In genomic region chr1:179365342-179366092, GRCh38 we compare ENCODE assay signal across 1 cellular context.
TF ChIP-seq lines count a peak whose summit lies in the region.

A gene with protein sequence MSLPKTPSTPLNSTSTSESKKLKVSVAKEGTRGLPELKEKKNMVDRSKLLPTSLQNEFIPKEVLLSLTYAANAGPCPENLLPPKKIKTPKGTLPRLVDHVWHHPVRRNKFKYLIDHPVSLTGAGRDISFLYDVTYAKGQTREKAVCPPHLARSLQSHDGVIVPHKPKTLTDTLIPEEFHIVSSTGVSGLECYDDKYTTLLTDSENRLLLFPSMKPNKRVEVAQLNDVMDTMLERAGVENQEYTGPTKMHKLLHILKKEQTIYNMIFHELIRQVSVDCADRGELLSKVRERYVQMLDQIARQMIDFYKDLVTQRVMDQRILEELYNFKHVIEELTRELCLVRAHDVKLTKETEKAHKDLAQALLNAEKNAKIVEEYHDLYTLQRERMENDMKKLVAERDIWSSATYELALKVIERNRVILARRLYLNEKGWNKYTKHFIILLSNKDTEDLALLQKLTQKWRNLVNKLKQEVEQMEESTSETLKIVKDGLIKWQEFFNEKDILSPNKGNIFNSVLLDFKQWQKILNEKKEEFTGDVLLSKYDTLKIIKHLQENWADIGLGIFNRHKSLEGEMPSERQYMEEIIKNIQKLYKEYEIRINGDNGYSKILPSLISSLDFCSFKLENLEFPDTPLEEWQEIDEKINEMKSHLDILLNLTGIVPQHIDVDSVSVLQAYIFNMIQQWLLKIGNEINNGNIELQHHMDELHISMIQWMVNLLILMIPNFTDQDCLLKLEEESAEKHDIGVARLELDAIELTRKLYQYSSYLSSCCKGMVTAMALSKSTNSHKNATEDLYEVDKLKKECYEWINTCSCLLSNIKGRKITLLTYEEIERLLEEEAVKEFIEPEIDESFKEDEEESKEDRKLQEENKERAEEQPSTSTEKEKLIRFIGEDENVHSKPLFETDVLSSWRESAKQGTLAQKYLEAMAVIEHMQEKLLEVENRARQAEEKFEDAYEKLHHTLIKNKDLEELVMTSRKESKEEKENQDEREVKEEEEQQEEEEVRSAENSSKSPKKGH (plus strand): TSS chr1:179365971. CDS start chr1:179366510, 539 bp downstream.

TF ChIP-seq in HepG2, 621 proteins besides CTCF, POLR2A, EP300 and RAD21 (continued from another document and continues in another):
- TF ChIP-seq, protein P1, sequence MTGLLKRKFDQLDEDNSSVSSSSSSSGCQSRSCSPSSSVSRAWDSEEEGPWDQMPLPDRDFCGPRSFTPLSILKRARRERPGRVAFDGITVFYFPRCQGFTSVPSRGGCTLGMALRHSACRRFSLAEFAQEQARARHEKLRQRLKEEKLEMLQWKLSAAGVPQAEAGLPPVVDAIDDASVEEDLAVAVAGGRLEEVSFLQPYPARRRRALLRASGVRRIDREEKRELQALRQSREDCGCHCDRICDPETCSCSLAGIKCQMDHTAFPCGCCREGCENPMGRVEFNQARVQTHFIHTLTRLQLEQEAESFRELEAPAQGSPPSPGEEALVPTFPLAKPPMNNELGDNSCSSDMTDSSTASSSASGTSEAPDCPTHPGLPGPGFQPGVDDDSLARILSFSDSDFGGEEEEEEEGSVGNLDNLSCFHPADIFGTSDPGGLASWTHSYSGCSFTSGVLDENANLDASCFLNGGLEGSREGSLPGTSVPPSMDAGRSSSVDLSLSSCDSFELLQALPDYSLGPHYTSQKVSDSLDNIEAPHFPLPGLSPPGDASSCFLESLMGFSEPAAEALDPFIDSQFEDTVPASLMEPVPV (CRISPR knock-in tag; IDR thresholded peaks at IDR 0.05): 0 out of 2 replicates have a peak, but pooled peaks have one; percentile 56
- TF ChIP-seq HMG20B (CRISPR knock-in tag; conservative IDR thresholded peaks at IDR 0.05): no peak
- TF ChIP-seq ZFX (CRISPR knock-in tag; IDR thresholded peaks at IDR 0.05; ENCODE audit: low read depth): peak; percentile 59
- no peak for TF ChIP-seq HNRNPK (IDR thresholded peaks at IDR 0.05; ENCODE audit: low read depth, low read length, poor library complexity, severe bottlenecking)
- TF ChIP-seq FOXC1 (CRISPR knock-in tag; IDR thresholded peaks at IDR 0.05; ENCODE audit: borderline replicate concordance): peak; percentile 61; the same call in 1 of the 2 replicates
- TF ChIP-seq ZNF543 (CRISPR knock-in tag; IDR thresholded peaks at IDR 0.05): no peak
- TF ChIP-seq PHF8 (CRISPR knock-in tag; IDR thresholded peaks at IDR 0.05): peak; percentile 57
- no peak for TF ChIP-seq TRAFD1 (CRISPR knock-in tag; IDR thresholded peaks at IDR 0.05; ENCODE audit: borderline replicate concordance)
- TF ChIP-seq, protein P2, sequence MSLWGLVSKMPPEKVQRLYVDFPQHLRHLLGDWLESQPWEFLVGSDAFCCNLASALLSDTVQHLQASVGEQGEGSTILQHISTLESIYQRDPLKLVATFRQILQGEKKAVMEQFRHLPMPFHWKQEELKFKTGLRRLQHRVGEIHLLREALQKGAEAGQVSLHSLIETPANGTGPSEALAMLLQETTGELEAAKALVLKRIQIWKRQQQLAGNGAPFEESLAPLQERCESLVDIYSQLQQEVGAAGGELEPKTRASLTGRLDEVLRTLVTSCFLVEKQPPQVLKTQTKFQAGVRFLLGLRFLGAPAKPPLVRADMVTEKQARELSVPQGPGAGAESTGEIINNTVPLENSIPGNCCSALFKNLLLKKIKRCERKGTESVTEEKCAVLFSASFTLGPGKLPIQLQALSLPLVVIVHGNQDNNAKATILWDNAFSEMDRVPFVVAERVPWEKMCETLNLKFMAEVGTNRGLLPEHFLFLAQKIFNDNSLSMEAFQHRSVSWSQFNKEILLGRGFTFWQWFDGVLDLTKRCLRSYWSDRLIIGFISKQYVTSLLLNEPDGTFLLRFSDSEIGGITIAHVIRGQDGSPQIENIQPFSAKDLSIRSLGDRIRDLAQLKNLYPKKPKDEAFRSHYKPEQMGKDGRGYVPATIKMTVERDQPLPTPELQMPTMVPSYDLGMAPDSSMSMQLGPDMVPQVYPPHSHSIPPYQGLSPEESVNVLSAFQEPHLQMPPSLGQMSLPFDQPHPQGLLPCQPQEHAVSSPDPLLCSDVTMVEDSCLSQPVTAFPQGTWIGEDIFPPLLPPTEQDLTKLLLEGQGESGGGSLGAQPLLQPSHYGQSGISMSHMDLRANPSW (CRISPR knock-in tag; IDR thresholded peaks at IDR 0.05; ENCODE audit: borderline replicate concordance): no peak
- no peak for TF ChIP-seq ZNF776 (CRISPR knock-in tag; IDR thresholded peaks at IDR 0.05)
- TF ChIP-seq ZNF503 (CRISPR knock-in tag; IDR thresholded peaks at IDR 0.05): 0 out of 2 replicates have a peak, but pooled peaks have one; percentile 10
- peak; percentile 58; the same call in 1 of the 2 replicates for TF ChIP-seq U2AF2 (IDR thresholded peaks at IDR 0.05; ENCODE audit: low read depth, low read length)
- TF ChIP-seq ZNF501 (CRISPR knock-in tag; IDR thresholded peaks at IDR 0.05): peak; percentile 58; the same call in 1 of the 2 replicates
- peak; percentile 58 for TF ChIP-seq RBM39 (IDR thresholded peaks at IDR 0.05; ENCODE audit: low read depth, low read length, poor library complexity, severe bottlenecking)
- TF ChIP-seq ZKSCAN5 (CRISPR knock-in tag; IDR thresholded peaks at IDR 0.05): 0 out of 2 replicates have a peak, but pooled peaks have one; percentile 26
- TF ChIP-seq NR1H2 (CRISPR knock-in tag; IDR thresholded peaks at IDR 0.05; ENCODE audit: borderline replicate concordance, low read depth): no peak
- peak; percentile 50 for TF ChIP-seq ZNF883 (CRISPR knock-in tag; IDR thresholded peaks at IDR 0.05; ENCODE audit: not compliant biosample characterization)
- TF ChIP-seq, protein P3, sequence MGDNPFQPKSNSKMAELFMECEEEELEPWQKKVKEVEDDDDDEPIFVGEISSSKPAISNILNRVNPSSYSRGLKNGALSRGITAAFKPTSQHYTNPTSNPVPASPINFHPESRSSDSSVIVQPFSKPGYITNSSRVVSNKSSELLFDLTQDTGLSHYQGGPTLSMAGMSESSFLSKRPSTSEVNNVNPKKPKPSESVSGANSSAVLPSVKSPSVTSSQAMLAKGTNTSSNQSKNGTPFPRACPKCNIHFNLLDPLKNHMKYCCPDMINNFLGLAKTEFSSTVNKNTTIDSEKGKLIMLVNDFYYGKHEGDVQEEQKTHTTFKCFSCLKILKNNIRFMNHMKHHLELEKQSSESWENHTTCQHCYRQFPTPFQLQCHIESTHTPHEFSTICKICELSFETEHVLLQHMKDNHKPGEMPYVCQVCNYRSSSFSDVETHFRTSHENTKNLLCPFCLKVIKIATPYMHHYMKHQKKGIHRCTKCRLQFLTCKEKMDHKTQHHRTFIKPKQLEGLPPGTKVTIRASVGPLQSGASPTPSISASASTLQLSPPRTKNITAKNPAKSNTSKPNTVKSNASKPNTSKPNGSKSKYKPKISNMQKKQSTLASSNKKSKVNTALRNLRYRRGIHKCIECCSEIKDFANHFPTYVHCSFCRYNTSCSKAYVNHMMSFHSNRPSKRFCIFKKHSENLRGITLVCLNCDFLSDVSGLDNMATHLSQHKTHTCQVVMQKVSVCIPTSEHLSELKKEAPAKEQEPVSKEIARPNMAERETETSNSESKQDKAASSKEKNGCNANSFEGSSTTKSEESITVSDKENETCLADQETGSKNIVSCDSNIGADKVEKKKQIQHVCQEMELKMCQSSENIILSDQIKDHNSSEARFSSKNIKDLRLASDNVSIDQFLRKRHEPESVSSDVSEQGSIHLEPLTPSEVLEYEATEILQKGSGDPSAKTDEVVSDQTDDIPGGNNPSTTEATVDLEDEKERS (CRISPR knock-in tag; IDR thresholded peaks at IDR 0.05): peak; percentile 81; the same call in 1 of the 2 replicates
- TF ChIP-seq, protein P4, sequence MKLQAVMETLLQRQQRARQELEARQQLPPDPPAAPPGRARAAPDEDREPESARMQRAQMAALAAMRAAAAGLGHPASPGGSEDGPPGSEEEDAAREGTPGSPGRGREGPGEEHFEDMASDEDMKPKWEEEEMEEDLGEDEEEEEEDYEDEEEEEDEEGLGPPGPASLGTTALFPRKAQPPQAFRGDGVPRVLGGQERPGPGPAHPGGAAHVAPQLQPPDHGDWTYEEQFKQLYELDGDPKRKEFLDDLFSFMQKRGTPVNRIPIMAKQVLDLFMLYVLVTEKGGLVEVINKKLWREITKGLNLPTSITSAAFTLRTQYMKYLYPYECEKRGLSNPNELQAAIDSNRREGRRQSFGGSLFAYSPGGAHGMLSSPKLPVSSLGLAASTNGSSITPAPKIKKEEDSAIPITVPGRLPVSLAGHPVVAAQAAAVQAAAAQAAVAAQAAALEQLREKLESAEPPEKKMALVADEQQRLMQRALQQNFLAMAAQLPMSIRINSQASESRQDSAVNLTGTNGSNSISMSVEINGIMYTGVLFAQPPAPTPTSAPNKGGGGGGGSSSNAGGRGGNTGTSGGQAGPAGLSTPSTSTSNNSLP (IDR thresholded peaks at IDR 0.05; ENCODE audit: low read depth, low read length): no peak
- peak; percentile 98 for TF ChIP-seq SAP130 (CRISPR knock-in tag; IDR thresholded peaks at IDR 0.05; ENCODE audit: low read depth)
- peak; percentile 82 for TF ChIP-seq FOSL2 (CRISPR knock-in tag; IDR thresholded peaks at IDR 0.05)
- TF ChIP-seq MED8 (CRISPR knock-in tag; IDR thresholded peaks at IDR 0.05; ENCODE audit: insufficient replicate concordance): no peak
- TF ChIP-seq, protein P5, sequence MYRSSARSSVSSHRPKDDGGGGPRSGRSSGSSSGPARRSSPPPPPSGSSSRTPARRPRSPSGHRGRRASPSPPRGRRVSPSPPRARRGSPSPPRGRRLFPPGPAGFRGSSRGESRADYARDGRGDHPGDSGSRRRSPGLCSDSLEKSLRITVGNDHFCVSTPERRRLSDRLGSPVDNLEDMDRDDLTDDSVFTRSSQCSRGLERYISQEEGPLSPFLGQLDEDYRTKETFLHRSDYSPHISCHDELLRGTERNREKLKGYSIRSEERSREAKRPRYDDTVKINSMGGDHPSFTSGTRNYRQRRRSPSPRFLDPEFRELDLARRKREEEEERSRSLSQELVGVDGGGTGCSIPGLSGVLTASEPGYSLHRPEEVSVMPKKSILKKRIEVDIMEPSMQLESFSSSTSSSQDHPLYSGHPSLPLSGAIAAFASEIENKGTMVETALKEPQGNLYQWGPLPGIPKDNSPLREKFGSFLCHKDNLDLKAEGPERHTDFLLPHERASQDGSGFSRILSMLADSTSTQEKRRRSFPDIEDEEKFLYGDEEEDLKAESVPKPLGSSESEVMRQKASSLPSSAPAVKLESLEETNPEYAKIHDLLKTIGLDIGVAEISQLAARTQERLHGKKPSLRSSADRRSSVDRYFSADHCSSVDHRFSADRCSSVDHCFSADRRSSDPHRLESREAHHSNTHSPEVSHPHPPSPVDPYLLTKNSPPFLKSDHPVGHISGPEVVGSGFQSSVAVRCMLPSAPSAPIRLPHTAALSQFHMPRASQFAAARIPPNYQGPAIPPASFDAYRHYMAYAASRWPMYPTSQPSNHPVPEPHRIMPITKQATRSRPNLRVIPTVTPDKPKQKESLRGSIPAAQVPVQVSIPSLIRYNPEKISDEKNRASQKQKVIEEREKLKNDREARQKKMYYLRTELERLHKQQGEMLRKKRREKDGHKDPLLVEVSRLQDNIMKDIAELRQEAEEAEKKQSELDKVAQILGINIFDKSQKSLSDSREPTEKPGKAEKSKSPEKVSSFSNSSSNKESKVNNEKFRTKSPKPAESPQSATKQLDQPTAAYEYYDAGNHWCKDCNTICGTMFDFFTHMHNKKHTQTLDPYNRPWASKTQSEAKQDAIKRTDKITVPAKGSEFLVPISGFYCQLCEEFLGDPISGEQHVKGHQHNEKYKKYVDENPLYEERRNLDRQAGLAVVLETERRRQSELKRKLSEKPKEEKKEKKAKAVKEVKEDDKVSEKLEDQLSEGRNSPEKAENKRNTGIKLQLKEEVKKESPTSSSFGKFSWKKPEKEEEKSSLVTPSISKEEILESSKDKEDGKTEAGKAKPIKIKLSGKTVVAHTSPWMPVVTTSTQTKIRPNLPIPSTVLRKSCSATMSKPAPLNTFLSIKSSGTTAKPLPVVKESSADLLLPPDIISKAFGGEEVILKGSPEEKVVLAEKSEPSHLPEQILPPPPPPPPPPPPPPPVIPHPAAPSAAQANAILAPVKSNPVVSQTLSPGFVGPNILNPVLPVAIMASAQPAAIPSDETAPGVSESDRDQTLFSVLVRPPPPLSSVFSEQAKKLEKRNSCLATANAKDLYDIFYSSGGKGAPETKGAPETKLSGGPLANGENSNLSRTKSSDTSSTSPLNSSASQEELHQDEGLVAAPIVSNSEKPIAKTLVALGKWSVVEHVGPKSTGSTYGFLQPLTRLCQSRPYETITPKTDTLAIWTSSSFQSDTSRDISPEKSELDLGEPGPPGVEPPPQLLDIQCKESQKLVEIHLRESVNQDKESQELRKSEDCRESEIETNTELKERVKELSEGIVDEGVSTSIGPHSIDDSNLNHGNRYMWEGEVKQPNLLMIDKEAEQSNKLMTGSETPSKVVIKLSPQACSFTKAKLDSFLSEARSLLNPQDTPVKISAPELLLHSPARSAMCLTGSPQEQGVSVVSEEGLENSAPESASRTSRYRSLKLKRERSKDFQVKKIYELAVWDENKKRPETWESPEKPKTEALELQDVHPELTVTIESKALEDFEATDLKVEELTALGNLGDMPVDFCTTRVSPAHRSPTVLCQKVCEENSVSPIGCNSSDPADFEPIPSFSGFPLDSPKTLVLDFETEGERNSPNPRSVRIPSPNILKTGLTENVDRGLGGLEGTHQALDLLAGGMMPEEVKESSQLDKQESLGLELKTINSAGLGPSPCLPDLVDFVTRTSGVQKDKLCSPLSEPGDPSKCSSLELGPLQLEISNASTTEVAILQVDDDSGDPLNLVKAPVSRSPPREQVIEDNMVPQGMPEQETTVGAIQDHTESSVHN (CRISPR knock-in tag; IDR thresholded peaks at IDR 0.05): no peak
- TF ChIP-seq SRSF9 (IDR thresholded peaks at IDR 0.05; ENCODE audit: borderline replicate concordance, insufficient read depth, low read depth, low read length, poor library complexity, severe bottlenecking): no peak
